In the genomic region with DNA sequence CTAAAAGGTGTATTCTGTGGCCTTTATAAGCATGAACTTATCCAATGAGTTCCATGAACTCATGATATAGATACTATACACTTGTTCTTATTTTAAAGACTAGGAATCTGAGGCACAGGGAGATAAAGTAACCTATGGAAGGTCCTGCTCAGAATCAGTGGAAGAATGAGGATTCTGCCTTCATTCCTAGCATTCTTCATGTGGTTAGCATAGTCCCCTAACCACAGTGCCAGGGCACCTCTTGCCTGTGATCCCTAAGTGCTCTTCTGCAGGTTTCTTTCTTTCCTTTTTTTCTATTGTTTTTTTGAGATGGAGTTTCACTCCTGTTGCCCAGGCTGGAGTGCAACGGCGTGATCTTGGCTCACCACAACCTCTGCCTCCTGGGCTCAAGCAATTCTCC, we compare ENCODE assay signal across 2 cellular contexts.
TF ChIP-seq lines count a peak whose summit lies in the region.

No MANE protein-coding gene starts in this region.

TF ChIP-seq in HCT116, 20 proteins besides CTCF, POLR2A, EP300 and RAD21 (continued from another document):
- TF ChIP-seq, protein P1, sequence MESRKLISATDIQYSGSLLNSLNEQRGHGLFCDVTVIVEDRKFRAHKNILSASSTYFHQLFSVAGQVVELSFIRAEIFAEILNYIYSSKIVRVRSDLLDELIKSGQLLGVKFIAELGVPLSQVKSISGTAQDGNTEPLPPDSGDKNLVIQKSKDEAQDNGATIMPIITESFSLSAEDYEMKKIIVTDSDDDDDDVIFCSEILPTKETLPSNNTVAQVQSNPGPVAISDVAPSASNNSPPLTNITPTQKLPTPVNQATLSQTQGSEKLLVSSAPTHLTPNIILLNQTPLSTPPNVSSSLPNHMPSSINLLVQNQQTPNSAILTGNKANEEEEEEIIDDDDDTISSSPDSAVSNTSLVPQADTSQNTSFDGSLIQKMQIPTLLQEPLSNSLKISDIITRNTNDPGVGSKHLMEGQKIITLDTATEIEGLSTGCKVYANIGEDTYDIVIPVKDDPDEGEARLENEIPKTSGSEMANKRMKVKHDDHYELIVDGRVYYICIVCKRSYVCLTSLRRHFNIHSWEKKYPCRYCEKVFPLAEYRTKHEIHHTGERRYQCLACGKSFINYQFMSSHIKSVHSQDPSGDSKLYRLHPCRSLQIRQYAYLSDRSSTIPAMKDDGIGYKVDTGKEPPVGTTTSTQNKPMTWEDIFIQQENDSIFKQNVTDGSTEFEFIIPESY (IDR thresholded peaks at IDR 0.05; ENCODE audit: extremely low read depth, insufficient replicate concordance, low read length) = no peak
- no peak for TF ChIP-seq EZH2phosphoT487 (IDR thresholded peaks at IDR 0.05; ENCODE audit: borderline replicate concordance)
- TF ChIP-seq SP1 (IDR thresholded peaks at IDR 0.05; ENCODE audit: low read depth) = no peak
- TF ChIP-seq, protein P2, sequence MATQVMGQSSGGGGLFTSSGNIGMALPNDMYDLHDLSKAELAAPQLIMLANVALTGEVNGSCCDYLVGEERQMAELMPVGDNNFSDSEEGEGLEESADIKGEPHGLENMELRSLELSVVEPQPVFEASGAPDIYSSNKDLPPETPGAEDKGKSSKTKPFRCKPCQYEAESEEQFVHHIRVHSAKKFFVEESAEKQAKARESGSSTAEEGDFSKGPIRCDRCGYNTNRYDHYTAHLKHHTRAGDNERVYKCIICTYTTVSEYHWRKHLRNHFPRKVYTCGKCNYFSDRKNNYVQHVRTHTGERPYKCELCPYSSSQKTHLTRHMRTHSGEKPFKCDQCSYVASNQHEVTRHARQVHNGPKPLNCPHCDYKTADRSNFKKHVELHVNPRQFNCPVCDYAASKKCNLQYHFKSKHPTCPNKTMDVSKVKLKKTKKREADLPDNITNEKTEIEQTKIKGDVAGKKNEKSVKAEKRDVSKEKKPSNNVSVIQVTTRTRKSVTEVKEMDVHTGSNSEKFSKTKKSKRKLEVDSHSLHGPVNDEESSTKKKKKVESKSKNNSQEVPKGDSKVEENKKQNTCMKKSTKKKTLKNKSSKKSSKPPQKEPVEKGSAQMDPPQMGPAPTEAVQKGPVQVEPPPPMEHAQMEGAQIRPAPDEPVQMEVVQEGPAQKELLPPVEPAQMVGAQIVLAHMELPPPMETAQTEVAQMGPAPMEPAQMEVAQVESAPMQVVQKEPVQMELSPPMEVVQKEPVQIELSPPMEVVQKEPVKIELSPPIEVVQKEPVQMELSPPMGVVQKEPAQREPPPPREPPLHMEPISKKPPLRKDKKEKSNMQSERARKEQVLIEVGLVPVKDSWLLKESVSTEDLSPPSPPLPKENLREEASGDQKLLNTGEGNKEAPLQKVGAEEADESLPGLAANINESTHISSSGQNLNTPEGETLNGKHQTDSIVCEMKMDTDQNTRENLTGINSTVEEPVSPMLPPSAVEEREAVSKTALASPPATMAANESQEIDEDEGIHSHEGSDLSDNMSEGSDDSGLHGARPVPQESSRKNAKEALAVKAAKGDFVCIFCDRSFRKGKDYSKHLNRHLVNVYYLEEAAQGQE (IDR thresholded peaks at IDR 0.05; ENCODE audit: low read depth) = no peak
- no peak for TF ChIP-seq EZH2 (IDR thresholded peaks at IDR 0.05)
- no peak for TF ChIP-seq FOSL1 (IDR thresholded peaks at IDR 0.05; ENCODE audit: low read depth)
- TF ChIP-seq, protein P3, sequence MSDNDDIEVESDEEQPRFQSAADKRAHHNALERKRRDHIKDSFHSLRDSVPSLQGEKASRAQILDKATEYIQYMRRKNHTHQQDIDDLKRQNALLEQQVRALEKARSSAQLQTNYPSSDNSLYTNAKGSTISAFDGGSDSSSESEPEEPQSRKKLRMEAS (IDR thresholded peaks at IDR 0.05) = no peak
- TF ChIP-seq, protein P4, sequence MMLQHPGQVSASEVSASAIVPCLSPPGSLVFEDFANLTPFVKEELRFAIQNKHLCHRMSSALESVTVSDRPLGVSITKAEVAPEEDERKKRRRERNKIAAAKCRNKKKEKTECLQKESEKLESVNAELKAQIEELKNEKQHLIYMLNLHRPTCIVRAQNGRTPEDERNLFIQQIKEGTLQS (IDR thresholded peaks at IDR 0.05) = no peak

TF ChIP-seq in SK-N-SH treated with all-trans-retinoic acid at 6 μM for 48 hours, 23 proteins besides CTCF, POLR2A, EP300 and RAD21 (continued from another document):
- no peak for TF ChIP-seq TSHZ2 (CRISPR knock-in tag; IDR thresholded peaks at IDR 0.05)
- no peak for TF ChIP-seq OSR1 (CRISPR knock-in tag; IDR thresholded peaks at IDR 0.05)
- TF ChIP-seq ZNF8 (CRISPR knock-in tag; IDR thresholded peaks at IDR 0.05) = no peak
- no peak for TF ChIP-seq RARB (CRISPR knock-in tag; IDR thresholded peaks at IDR 0.05)
- no peak for TF ChIP-seq CREB5 (CRISPR knock-in tag; IDR thresholded peaks at IDR 0.05; ENCODE audit: low read depth)
- TF ChIP-seq PATZ1 (CRISPR knock-in tag; IDR thresholded peaks at IDR 0.05; ENCODE audit: borderline replicate concordance) = no peak
- TF ChIP-seq CSDC2 (CRISPR knock-in tag; IDR thresholded peaks at IDR 0.05) = no peak
- no peak for TF ChIP-seq ARNTL (CRISPR knock-in tag; IDR thresholded peaks at IDR 0.05; ENCODE audit: borderline replicate concordance, low read depth)
